In the genomic region with DNA sequence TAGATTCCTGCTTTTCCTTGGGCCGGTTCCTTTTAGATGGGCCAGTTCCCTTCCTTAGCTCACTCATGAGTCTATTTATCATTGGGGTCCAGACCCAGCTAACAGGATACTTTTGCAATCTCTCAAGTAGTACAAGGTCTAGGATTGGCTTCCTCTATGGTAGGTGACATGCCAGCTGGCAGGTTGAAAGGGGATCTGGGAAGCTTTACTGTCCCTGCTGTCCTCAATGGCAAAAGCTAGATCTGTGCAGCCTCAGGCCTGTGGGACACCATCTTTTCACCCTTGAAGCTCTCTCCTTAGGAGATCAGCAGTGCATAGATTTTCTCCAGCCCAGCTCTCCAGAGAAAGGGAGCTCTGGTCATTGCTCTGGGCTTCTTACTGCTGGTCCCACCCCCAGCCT, we compare ENCODE assay signal across 2 cellular contexts.
TF ChIP-seq lines count a peak whose summit lies in the region.

No MANE protein-coding gene starts in this region.

TF ChIP-seq in endothelial cell of umbilical vein, 7 proteins besides CTCF, POLR2A, EP300 and RAD21:
- no peak for TF ChIP-seq FOS (IDR thresholded peaks at IDR 0.05; ENCODE audit: borderline replicate concordance, insufficient read depth, low read length)
- no peak for TF ChIP-seq EZH2 (IDR thresholded peaks at IDR 0.05; ENCODE audit: borderline replicate concordance, low read depth, low read length, severe bottlenecking)
- TF ChIP-seq MYC (IDR thresholded peaks at IDR 0.05; ENCODE audit: low read depth, low read length) = no peak
- TF ChIP-seq, protein P1, sequence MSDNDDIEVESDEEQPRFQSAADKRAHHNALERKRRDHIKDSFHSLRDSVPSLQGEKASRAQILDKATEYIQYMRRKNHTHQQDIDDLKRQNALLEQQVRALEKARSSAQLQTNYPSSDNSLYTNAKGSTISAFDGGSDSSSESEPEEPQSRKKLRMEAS (IDR thresholded peaks at IDR 0.05; ENCODE audit: insufficient read depth, insufficient read length) = no peak
- TF ChIP-seq GATA2 (IDR thresholded peaks at IDR 0.05; ENCODE audit: insufficient read depth, insufficient read length, low read depth, low read length) = no peak
- TF ChIP-seq POLR2AphosphoS5 (IDR thresholded peaks at IDR 0.05; ENCODE audit: insufficient read depth, low read depth, low read length) = no peak
- TF ChIP-seq JUN (IDR thresholded peaks at IDR 0.05; ENCODE audit: borderline replicate concordance, insufficient read depth, insufficient read length, low read depth) = no peak

TF ChIP-seq in HepG2, 621 proteins besides CTCF, POLR2A, EP300 and RAD21:
- TF ChIP-seq, protein P2, sequence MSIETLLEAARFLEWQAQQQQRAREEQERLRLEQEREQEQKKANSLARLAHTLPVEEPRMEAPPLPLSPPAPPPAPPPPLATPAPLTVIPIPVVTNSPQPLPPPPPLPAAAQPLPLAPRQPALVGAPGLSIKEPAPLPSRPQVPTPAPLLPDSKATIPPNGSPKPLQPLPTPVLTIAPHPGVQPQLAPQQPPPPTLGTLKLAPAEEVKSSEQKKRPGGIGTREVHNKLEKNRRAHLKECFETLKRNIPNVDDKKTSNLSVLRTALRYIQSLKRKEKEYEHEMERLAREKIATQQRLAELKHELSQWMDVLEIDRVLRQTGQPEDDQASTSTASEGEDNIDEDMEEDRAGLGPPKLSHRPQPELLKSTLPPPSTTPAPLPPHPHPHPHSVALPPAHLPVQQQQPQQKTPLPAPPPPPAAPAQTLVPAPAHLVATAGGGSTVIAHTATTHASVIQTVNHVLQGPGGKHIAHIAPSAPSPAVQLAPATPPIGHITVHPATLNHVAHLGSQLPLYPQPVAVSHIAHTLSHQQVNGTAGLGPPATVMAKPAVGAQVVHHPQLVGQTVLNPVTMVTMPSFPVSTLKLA (IDR thresholded peaks at IDR 0.05) = no peak
- TF ChIP-seq SSRP1 (CRISPR knock-in tag; IDR thresholded peaks at IDR 0.05) (no peak), FOSL1 (CRISPR knock-in tag; IDR thresholded peaks at IDR 0.05; ENCODE audit: borderline replicate concordance) (no peak), ZNF510 (CRISPR knock-in tag; IDR thresholded peaks at IDR 0.05; ENCODE audit: low read depth) (no peak), ZNF7 (CRISPR knock-in tag; IDR thresholded peaks at IDR 0.05) (no peak), MEIS2 (CRISPR knock-in tag; IDR thresholded peaks at IDR 0.05) (no peak), REL (CRISPR knock-in tag; conservative IDR thresholded peaks at IDR 0.05) (no peak), ZSCAN30 (CRISPR knock-in tag; IDR thresholded peaks at IDR 0.05) (no peak), RFX1 (IDR thresholded peaks at IDR 0.05) (no peak), ADNP (CRISPR knock-in tag; IDR thresholded peaks at IDR 0.05) (no peak), LCORL (IDR thresholded peaks at IDR 0.05) (no peak), LCORL (CRISPR knock-in tag; IDR thresholded peaks at IDR 0.05) (no peak), MBD4 (IDR thresholded peaks at IDR 0.05; ENCODE audit: borderline replicate concordance, low read length) (no peak), ELF1 (CRISPR knock-in tag; IDR thresholded peaks at IDR 0.05) (no peak), CHD2 (IDR thresholded peaks at IDR 0.05; ENCODE audit: low read depth, low read length) (no peak)
- TF ChIP-seq, protein P3, sequence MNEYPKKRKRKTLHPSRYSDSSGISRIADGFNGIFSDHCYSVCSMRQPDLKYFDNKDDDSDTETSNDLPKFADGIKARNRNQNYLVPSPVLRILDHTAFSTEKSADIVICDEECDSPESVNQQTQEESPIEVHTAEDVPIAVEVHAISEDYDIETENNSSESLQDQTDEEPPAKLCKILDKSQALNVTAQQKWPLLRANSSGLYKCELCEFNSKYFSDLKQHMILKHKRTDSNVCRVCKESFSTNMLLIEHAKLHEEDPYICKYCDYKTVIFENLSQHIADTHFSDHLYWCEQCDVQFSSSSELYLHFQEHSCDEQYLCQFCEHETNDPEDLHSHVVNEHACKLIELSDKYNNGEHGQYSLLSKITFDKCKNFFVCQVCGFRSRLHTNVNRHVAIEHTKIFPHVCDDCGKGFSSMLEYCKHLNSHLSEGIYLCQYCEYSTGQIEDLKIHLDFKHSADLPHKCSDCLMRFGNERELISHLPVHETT (CRISPR knock-in tag; conservative IDR thresholded peaks at IDR 0.05) = no peak
- TF ChIP-seq, protein P4, sequence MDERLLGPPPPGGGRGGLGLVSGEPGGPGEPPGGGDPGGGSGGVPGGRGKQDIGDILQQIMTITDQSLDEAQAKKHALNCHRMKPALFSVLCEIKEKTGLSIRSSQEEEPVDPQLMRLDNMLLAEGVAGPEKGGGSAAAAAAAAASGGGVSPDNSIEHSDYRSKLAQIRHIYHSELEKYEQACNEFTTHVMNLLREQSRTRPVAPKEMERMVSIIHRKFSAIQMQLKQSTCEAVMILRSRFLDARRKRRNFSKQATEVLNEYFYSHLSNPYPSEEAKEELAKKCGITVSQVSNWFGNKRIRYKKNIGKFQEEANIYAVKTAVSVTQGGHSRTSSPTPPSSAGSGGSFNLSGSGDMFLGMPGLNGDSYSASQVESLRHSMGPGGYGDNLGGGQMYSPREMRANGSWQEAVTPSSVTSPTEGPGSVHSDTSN (CRISPR knock-in tag; IDR thresholded peaks at IDR 0.05) = no peak
- TF ChIP-seq, protein P5, sequence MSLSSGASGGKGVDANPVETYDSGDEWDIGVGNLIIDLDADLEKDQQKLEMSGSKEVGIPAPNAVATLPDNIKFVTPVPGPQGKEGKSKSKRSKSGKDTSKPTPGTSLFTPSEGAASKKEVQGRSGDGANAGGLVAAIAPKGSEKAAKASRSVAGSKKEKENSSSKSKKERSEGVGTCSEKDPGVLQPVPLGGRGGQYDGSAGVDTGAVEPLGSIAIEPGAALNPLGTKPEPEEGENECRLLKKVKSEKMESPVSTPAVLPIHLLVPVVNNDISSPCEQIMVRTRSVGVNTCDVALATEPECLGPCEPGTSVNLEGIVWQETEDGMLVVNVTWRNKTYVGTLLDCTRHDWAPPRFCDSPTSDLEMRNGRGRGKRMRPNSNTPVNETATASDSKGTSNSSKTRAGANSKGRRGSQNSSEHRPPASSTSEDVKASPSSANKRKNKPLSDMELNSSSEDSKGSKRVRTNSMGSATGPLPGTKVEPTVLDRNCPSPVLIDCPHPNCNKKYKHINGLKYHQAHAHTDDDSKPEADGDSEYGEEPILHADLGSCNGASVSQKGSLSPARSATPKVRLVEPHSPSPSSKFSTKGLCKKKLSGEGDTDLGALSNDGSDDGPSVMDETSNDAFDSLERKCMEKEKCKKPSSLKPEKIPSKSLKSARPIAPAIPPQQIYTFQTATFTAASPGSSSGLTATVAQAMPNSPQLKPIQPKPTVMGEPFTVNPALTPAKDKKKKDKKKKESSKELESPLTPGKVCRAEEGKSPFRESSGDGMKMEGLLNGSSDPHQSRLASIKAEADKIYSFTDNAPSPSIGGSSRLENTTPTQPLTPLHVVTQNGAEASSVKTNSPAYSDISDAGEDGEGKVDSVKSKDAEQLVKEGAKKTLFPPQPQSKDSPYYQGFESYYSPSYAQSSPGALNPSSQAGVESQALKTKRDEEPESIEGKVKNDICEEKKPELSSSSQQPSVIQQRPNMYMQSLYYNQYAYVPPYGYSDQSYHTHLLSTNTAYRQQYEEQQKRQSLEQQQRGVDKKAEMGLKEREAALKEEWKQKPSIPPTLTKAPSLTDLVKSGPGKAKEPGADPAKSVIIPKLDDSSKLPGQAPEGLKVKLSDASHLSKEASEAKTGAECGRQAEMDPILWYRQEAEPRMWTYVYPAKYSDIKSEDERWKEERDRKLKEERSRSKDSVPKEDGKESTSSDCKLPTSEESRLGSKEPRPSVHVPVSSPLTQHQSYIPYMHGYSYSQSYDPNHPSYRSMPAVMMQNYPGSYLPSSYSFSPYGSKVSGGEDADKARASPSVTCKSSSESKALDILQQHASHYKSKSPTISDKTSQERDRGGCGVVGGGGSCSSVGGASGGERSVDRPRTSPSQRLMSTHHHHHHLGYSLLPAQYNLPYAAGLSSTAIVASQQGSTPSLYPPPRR (CRISPR knock-in tag; IDR thresholded peaks at IDR 0.05; ENCODE audit: borderline replicate concordance) = no peak
- TF ChIP-seq, protein P6, sequence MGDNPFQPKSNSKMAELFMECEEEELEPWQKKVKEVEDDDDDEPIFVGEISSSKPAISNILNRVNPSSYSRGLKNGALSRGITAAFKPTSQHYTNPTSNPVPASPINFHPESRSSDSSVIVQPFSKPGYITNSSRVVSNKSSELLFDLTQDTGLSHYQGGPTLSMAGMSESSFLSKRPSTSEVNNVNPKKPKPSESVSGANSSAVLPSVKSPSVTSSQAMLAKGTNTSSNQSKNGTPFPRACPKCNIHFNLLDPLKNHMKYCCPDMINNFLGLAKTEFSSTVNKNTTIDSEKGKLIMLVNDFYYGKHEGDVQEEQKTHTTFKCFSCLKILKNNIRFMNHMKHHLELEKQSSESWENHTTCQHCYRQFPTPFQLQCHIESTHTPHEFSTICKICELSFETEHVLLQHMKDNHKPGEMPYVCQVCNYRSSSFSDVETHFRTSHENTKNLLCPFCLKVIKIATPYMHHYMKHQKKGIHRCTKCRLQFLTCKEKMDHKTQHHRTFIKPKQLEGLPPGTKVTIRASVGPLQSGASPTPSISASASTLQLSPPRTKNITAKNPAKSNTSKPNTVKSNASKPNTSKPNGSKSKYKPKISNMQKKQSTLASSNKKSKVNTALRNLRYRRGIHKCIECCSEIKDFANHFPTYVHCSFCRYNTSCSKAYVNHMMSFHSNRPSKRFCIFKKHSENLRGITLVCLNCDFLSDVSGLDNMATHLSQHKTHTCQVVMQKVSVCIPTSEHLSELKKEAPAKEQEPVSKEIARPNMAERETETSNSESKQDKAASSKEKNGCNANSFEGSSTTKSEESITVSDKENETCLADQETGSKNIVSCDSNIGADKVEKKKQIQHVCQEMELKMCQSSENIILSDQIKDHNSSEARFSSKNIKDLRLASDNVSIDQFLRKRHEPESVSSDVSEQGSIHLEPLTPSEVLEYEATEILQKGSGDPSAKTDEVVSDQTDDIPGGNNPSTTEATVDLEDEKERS (CRISPR knock-in tag; IDR thresholded peaks at IDR 0.05) = no peak
